In genomic region chr19:35392742-35393350, GRCh38 we compare ENCODE assay signal across 24 cellular contexts. TPM values are rescaled to one million over a fixed set of nuclear protein-coding genes. Genes with fewer than 3 reads are reported as not detected.
DNase-seq lines count a peak whose midpoint lies in the region; ATAC-seq, FAIRE-seq and TF ChIP-seq lines count a peak whose summit lies in the region.
"Had no signal": no experiment of that assay in that cellular context is flagged by ENCODE, and none has a peak within 500 bp of the region (broad histone marks: within the 10 kb centered on the region; RNA-seq: fewer than 3 reads in every experiment).

No MANE protein-coding gene starts in this region.

- peak; percentile 42 for FAIRE-seq in HepG2 (lab: Jason Lieb, UNC)
- peak; percentile 62 for FAIRE-seq in bronchial epithelial cell (lab: Jason Lieb, UNC)
- no peak for FAIRE-seq in small intestine (lab: Jason Lieb, UNC)

- no peaks in the 10 kb centered on the region for H3K27me3 ChIP-seq in HepG2 (ENCODE audit: control insufficient read depth in 1 of 2, insufficient read depth in 2 of 2, low read length in 2 of 2)
- no peaks in the 10 kb centered on the region for H3K27me3 ChIP-seq in right lobe of liver
- H3K27me3 ChIP-seq in bronchial epithelial cell (ENCODE audit: control insufficient read depth, insufficient read depth, low read length): no peaks in the 10 kb centered on the region
- H3K27me3 ChIP-seq in small intestine (ENCODE audit: control insufficient read depth in 2 of 2, insufficient read depth in 2 of 2, low read length in 2 of 2): no peaks in the 10 kb centered on the region
- H3K27me3 ChIP-seq: BE2C, Peyer's patch had no signal

- no peak for TF ChIP-seq EP300 in HepG2 (IDR thresholded peaks at IDR 0.05; ENCODE audit: low read depth in 2 of 2, low read length in 2 of 2)
- no peak for TF ChIP-seq EP300 in HepG2 (CRISPR knock-in tag; IDR thresholded peaks at IDR 0.05; ENCODE audit: borderline replicate concordance)

- no peak for TF ChIP-seq RAD21 in HepG2 (CRISPR knock-in tag; IDR thresholded peaks at IDR 0.05)

- no peak overlapping the region for H3K4me3 Mint-ChIP-seq in osteocyte (ENCODE audit: unreplicated experiment)
- H3K4me3 Mint-ChIP-seq: CD4-positive, CD25-positive, alpha-beta regulatory T cell had no signal

- H3K27me3 Mint-ChIP-seq in osteocyte (ENCODE audit: unreplicated experiment): no peaks in the 10 kb centered on the region

- POLR2A ChIA-PET in HepG2 (lab: Yijun Ruan, JAX) (no interaction called here), OCI-LY7 (lab: Charles Lee) (no interaction called here)

- H3K9me2 ChIP-seq in OCI-LY7 (ENCODE audit: insufficient read depth, low read length): no peaks in the 10 kb centered on the region

- no peak for DNase-seq in HepG2 (ENCODE audit: low spot score)
- DNase-seq in right lobe of liver: no peak
- no peak for DNase-seq in bronchial epithelial cell (ENCODE audit: low read depth)
- DNase-seq in osteocyte (ENCODE audit: extremely low spot score, unreplicated experiment): peak; percentile 17
- no peak for DNase-seq in NCI-H69 (lab: John Stamatoyannopoulos, UW)
- DNase-seq in OCI-LY7 (ENCODE audit: low spot score): no peak
- no peak for DNase-seq in small intestine
- no peak for DNase-seq in NCI-H748 (lab: John Stamatoyannopoulos, UW; ENCODE audit: unreplicated experiment)
- DNase-seq: ACHN; BE2C; CD4-positive, CD25-positive, alpha-beta regulatory T cell; DMS153; DND-41; KG1; MM.1S; NCI-H2029; NCI-H446; NCI-H524 treated with DMSO at 0.1 percent for 48 hours; Peyer's patch; SHP77 treated with DMSO at 0.1 percent for 48 hours had no signal

- no peak overlapping the region for H3K27ac ChIP-seq in HepG2 (ENCODE audit: extremely low read length, insufficient read depth, low read length)
- no peak overlapping the region for H3K27ac ChIP-seq in right lobe of liver
- no peak overlapping the region for H3K27ac ChIP-seq in OCI-LY7 (ENCODE audit: low read depth, low read length, poor library complexity, severe bottlenecking)
- no peak overlapping the region for H3K27ac ChIP-seq in small intestine (ENCODE audit: low read depth in 1 of 2, low read length in 1 of 2)
- H3K27ac ChIP-seq: 22Rv1, Peyer's patch had no signal

- 100% methylated on average over 2 of the region's 2 CpGs for WGBS in HepG2 (ENCODE audit: low lambda C conversion rate)
- 100% methylated on average over 1 of the region's 2 CpGs for WGBS in right lobe of liver (ENCODE audit: insufficient coverage, low coverage, low lambda C conversion rate, missing lambda C conversion rate)
- 92 to 95% (median 95%) methylated on average over 2 of the region's 2 CpGs for WGBS in small intestine, 3 donors

- H3K9me3 ChIP-seq in HepG2 (ENCODE audit: low read length): no peaks in the 10 kb centered on the region
- H3K9me3 ChIP-seq in right lobe of liver: no peaks in the 10 kb centered on the region
- no peaks in the 10 kb centered on the region for H3K9me3 ChIP-seq in OCI-LY7 (ENCODE audit: low read length)
- H3K9me3 ChIP-seq in small intestine (ENCODE audit: control insufficient read depth, low read depth): no peaks in the 10 kb centered on the region
- H3K9me3 ChIP-seq: BE2C, Peyer's patch had no signal

- no peaks in the 10 kb centered on the region for H3K36me3 ChIP-seq in HepG2 (replicated peaks in 1 of 2; ENCODE audit: control insufficient read depth in 1 of 2, insufficient read depth in 2 of 2, low read length in 2 of 2)
- no peaks in the 10 kb centered on the region for H3K36me3 ChIP-seq in right lobe of liver
- no peaks in the 10 kb centered on the region for H3K36me3 ChIP-seq in bronchial epithelial cell (ENCODE audit: control insufficient read depth, insufficient read depth, low read length)
- no peaks in the 10 kb centered on the region for H3K36me3 ChIP-seq in OCI-LY7 (ENCODE audit: insufficient read depth, low read length)
- no peaks in the 10 kb centered on the region for H3K36me3 ChIP-seq in small intestine (ENCODE audit: control insufficient read depth in 2 of 2, insufficient read depth in 2 of 2, low read length in 2 of 2)
- H3K36me3 ChIP-seq: BE2C, Peyer's patch had no signal

- H3K4me2 ChIP-seq in HepG2 (ENCODE audit: low read depth, low read length): no peak overlapping the region
- no peak overlapping the region for H3K4me2 ChIP-seq in OCI-LY7 (ENCODE audit: low read length)

- no peak overlapping the region for H3K27ac Mint-ChIP-seq in osteocyte (ENCODE audit: unreplicated experiment)
- H3K27ac Mint-ChIP-seq: CD4-positive, CD25-positive, alpha-beta regulatory T cell had no signal

- no peaks in the 10 kb centered on the region for H3K9me3 Mint-ChIP-seq in osteocyte (ENCODE audit: unreplicated experiment)

- intact Hi-C loops in HepG2 (cut with micrococcal nuclease; ENCODE audit: unreplicated experiment) (no loop called here), right lobe of liver (cut with DNase I) (no loop called here), OCI-LY7 (cut with micrococcal nuclease; ENCODE audit: unreplicated experiment) (no loop called here)

- TF ChIP-seq POLR2A in HepG2 (IDR thresholded peaks at IDR 0.05; ENCODE audit: insufficient read depth in 1 of 2, low read depth in 2 of 2, low read length in 2 of 2) (no peak), right lobe of liver (IDR thresholded peaks at IDR 0.05) (no peak)

- no peaks in the 10 kb centered on the region for H3K4me1 Mint-ChIP-seq in osteocyte (ENCODE audit: unreplicated experiment)
- H3K4me1 Mint-ChIP-seq: CD4-positive, CD25-positive, alpha-beta regulatory T cell had no signal

- H3K9ac ChIP-seq in HepG2 (ENCODE audit: insufficient read depth, low read depth, low read length): no peak overlapping the region

- no peak overlapping the region for H3K4me3 ChIP-seq in HepG2 (replicated peaks in 1 of 3; ENCODE audit: insufficient read depth in 1 of 3, low read depth in 2 of 3, low read length in 3 of 3)
- no peak overlapping the region for H3K4me3 ChIP-seq in right lobe of liver
- no peak overlapping the region for H3K4me3 ChIP-seq in bronchial epithelial cell (ENCODE audit: low read depth, low read length)
- H3K4me3 ChIP-seq in OCI-LY7 (ENCODE audit: low read depth, low read length, poor library complexity, severe bottlenecking): no peak overlapping the region
- no peak overlapping the region for H3K4me3 ChIP-seq in small intestine (ENCODE audit: low read depth in 1 of 2, low read length in 2 of 2)
- H3K4me3 ChIP-seq: Peyer's patch had no signal

- H2AFZ ChIP-seq in HepG2 (ENCODE audit: low read length) (no peak overlapping the region), OCI-LY7 (ENCODE audit: low read length) (no peak overlapping the region)

- H3K79me2 ChIP-seq in HepG2 (ENCODE audit: insufficient read depth, low read length): no peaks in the 10 kb centered on the region
- no peaks in the 10 kb centered on the region for H3K79me2 ChIP-seq in OCI-LY7 (ENCODE audit: insufficient read depth, low read depth, low read length)

- in situ Hi-C loops in HepG2 (cut with HindIII; ENCODE audit: extremely low pct_ligation_motif_present, low pct_unique_long_range_greater_than_20kb): no loop called here

- CTCF ChIA-PET in HepG2 (lab: Yijun Ruan, JAX; ENCODE audit: low intra/inter-chr PET ratio, low total read pairs) (no interaction called here), OCI-LY7 (lab: Charles Lee; ENCODE audit: unreplicated experiment) (no interaction called here)

- H4K20me1 ChIP-seq in HepG2 (ENCODE audit: insufficient read depth, low read length): no peaks in the 10 kb centered on the region
- H4K20me1 ChIP-seq in OCI-LY7 (ENCODE audit: insufficient read depth, low read length): no peaks in the 10 kb centered on the region

- TF ChIP-seq CTCF in HepG2 (CRISPR knock-in tag; IDR thresholded peaks at IDR 0.05) (no peak), right lobe of liver (IDR thresholded peaks at IDR 0.05) (no peak), bronchial epithelial cell (IDR thresholded peaks at IDR 0.05; ENCODE audit: insufficient read depth, low read length, severe bottlenecking) (no peak), osteocyte (IDR thresholded peaks at IDR 0.05) (no peak), OCI-LY7 (conservative IDR thresholded peaks at IDR 0.05; ENCODE audit: low read length) (no peak)

- H3K4me1 ChIP-seq in HepG2 (ENCODE audit: insufficient read depth, low read length) (peaks cover 77% of the 10 kb centered on the region), right lobe of liver (no peaks in the 10 kb centered on the region), OCI-LY7 (ENCODE audit: insufficient read depth, low read length, poor library complexity, severe bottlenecking) (no peaks in the 10 kb centered on the region), small intestine (ENCODE audit: control insufficient read depth in 2 of 2, insufficient read depth in 1 of 2, low read depth in 1 of 2, low read length in 1 of 2) (no peaks in the 10 kb centered on the region)

- H3K36me3 Mint-ChIP-seq in osteocyte (ENCODE audit: unreplicated experiment): no peaks in the 10 kb centered on the region
- H3K36me3 Mint-ChIP-seq: CD4-positive, CD25-positive, alpha-beta regulatory T cell had no signal

- ATAC-seq in HepG2 (no peak), right lobe of liver (no peak)
- ATAC-seq: HCT116 had no signal

- BruUV-seq in HepG2 (replicated peaks; lab: Mats Ljungman, UMichigan): no TSS peak
- no TSS peak for BruUV-seq in OCI-LY7 (replicated peaks; lab: Mats Ljungman, UMichigan)

RNA-seq across cellular contexts. Expression of gene GPR42, which starts 22.0 kb away (rescaled TPM):
- total RNA-seq in HepG2 (2016; rRNA removed; fragmentation: Illumina TruSeq; extraction: Trizol) (not detected in 2 replicates), right lobe of liver (not detected), bronchial epithelial cell (not detected in 2 replicates), osteocyte (not detected in 2 replicates), OCI-LY7 (2022) (not detected in 2 replicates)
- total RNA-seq in HepG2 (2016; cell fraction: cytosol; rRNA removed; fragmentation: Illumina TruSeq; extraction: Trizol; ENCODE audit: low read depth): not detected in 2 replicates
- total RNA-seq in HepG2 (2016; cell fraction: insoluble cytoplasmic fraction; rRNA removed; fragmentation: Illumina TruSeq; extraction: Trizol): not detected in 2 replicates
- total RNA-seq in HepG2 (2016; cell fraction: membrane; rRNA removed; fragmentation: Illumina TruSeq; extraction: Trizol): not detected in 2 replicates
- not detected in 2 replicates for total RNA-seq in HepG2 (2016; cell fraction: nucleus; rRNA removed; fragmentation: Illumina TruSeq; extraction: Trizol)
- polyA plus RNA-seq in HepG2 (2011; rRNA removed) (not detected in 2 replicates), small intestine (under 1 TPM in 1 of 3 donors, not detected in 2; 0.15 TPM)
- polyA plus RNA-seq in HepG2 (2011; cell fraction: cytosol; rRNA removed): not detected in 2 replicates
- not detected in 2 replicates for polyA plus RNA-seq in HepG2 (2011; cell fraction: nucleus; rRNA removed)
- polyA plus RNA-seq in HepG2 (2012): not detected in 2 replicates
- polyA plus RNA-seq in HepG2 (2016; cell fraction: cytosol; fragmentation: Illumina TruSeq; extraction: Trizol; ENCODE audit: low read depth): not detected in 2 replicates
- polyA plus RNA-seq in HepG2 (2016; cell fraction: insoluble cytoplasmic fraction; fragmentation: Illumina TruSeq; extraction: Trizol; ENCODE audit: low read depth): not detected in 2 replicates
- polyA plus RNA-seq in HepG2 (2016; cell fraction: membrane; fragmentation: Illumina TruSeq; extraction: Trizol; ENCODE audit: low read depth): not detected in 2 replicates
- not detected in 2 replicates for polyA plus RNA-seq in HepG2 (2016; cell fraction: nucleus; fragmentation: Illumina TruSeq; extraction: Trizol; ENCODE audit: insufficient read depth, low read depth)
- polyA minus RNA-seq in HepG2 (2011; rRNA and poly(A)+ RNA removed; ENCODE audit: low replicate concordance): not detected in 2 replicates
- not detected in 2 replicates for polyA minus RNA-seq in HepG2 (2011; cell fraction: cytosol; rRNA and poly(A)+ RNA removed)
- polyA minus RNA-seq in HepG2 (2011; cell fraction: nucleus; rRNA and poly(A)+ RNA removed): not detected in 2 replicates
- total RNA-seq in OCI-LY7 (2014; rRNA removed; shearing (Covaris generic)): 0.06 TPM in 1 of 2 replicates, not detected in the other
- total RNA-seq: CD4-positive, CD25-positive, alpha-beta regulatory T cell; HT-29 had no signal
- polyA plus RNA-seq: CD4-positive, CD25-positive, alpha-beta regulatory T cell had no signal

RNA-seq across cellular contexts. Expression of gene FFAR3, which starts 34.6 kb away (rescaled TPM):
- not detected in 2 replicates for total RNA-seq in HepG2 (2016; rRNA removed; fragmentation: Illumina TruSeq; extraction: Trizol)
- not detected in 2 replicates for total RNA-seq in HepG2 (2016; cell fraction: cytosol; rRNA removed; fragmentation: Illumina TruSeq; extraction: Trizol; ENCODE audit: low read depth)
- total RNA-seq in HepG2 (2016; cell fraction: insoluble cytoplasmic fraction; rRNA removed; fragmentation: Illumina TruSeq; extraction: Trizol): not detected in 2 replicates
- total RNA-seq in HepG2 (2016; cell fraction: membrane; rRNA removed; fragmentation: Illumina TruSeq; extraction: Trizol): not detected in 2 replicates
- total RNA-seq in HepG2 (2016; cell fraction: nucleus; rRNA removed; fragmentation: Illumina TruSeq; extraction: Trizol): not detected in 2 replicates
- not detected in 2 replicates for polyA plus RNA-seq in HepG2 (2011; rRNA removed)
- polyA plus RNA-seq in HepG2 (2011; cell fraction: cytosol; rRNA removed): not detected in 2 replicates
- not detected in 2 replicates for polyA plus RNA-seq in HepG2 (2011; cell fraction: nucleus; rRNA removed)
- not detected in 2 replicates for polyA plus RNA-seq in HepG2 (2012)
- not detected in 2 replicates for polyA plus RNA-seq in HepG2 (2016; cell fraction: cytosol; fragmentation: Illumina TruSeq; extraction: Trizol; ENCODE audit: low read depth)
- polyA plus RNA-seq in HepG2 (2016; cell fraction: insoluble cytoplasmic fraction; fragmentation: Illumina TruSeq; extraction: Trizol; ENCODE audit: low read depth): not detected in 2 replicates
- not detected in 2 replicates for polyA plus RNA-seq in HepG2 (2016; cell fraction: membrane; fragmentation: Illumina TruSeq; extraction: Trizol; ENCODE audit: low read depth)
- polyA plus RNA-seq in HepG2 (2016; cell fraction: nucleus; fragmentation: Illumina TruSeq; extraction: Trizol; ENCODE audit: insufficient read depth, low read depth): not detected in 2 replicates
- not detected in 2 replicates for polyA minus RNA-seq in HepG2 (2011; rRNA and poly(A)+ RNA removed; ENCODE audit: low replicate concordance)
- not detected in 2 replicates for polyA minus RNA-seq in HepG2 (2011; cell fraction: cytosol; rRNA and poly(A)+ RNA removed)
- polyA minus RNA-seq in HepG2 (2011; cell fraction: nucleus; rRNA and poly(A)+ RNA removed): not detected in 2 replicates
- total RNA-seq in right lobe of liver: under 1 TPM in 1 of 6 experiments, not detected in 5; 0.27 TPM
- total RNA-seq in bronchial epithelial cell: not detected in 2 replicates
- not detected in 2 replicates for total RNA-seq in osteocyte
- total RNA-seq in OCI-LY7 (2014; rRNA removed; shearing (Covaris generic)): 0.72 TPM in 1 of 2 replicates, not detected in the other
- 0.19 and 0.31 TPM in 2 replicates for total RNA-seq in OCI-LY7 (2022)
- 1 to 10 TPM in 1 of 3 donors, not detected in 2; 1.0 TPM for polyA plus RNA-seq in small intestine
- total RNA-seq: HT-29 had no signal

RNA-seq across cellular contexts. Expression of gene FFAR1, which starts 45.1 kb away (rescaled TPM):
- total RNA-seq in HepG2 (2016; rRNA removed; fragmentation: Illumina TruSeq; extraction: Trizol) (not detected in 2 replicates), right lobe of liver (not detected), bronchial epithelial cell (not detected in 2 replicates), osteocyte (not detected in 2 replicates), OCI-LY7 (2022) (9.8 and 11.6 TPM in 2 replicates)
- total RNA-seq in HepG2 (2016; cell fraction: cytosol; rRNA removed; fragmentation: Illumina TruSeq; extraction: Trizol; ENCODE audit: low read depth): 0.09 TPM in 1 of 2 replicates, not detected in the other
- not detected in 2 replicates for total RNA-seq in HepG2 (2016; cell fraction: insoluble cytoplasmic fraction; rRNA removed; fragmentation: Illumina TruSeq; extraction: Trizol)
- not detected in 2 replicates for total RNA-seq in HepG2 (2016; cell fraction: membrane; rRNA removed; fragmentation: Illumina TruSeq; extraction: Trizol)
- not detected in 2 replicates for total RNA-seq in HepG2 (2016; cell fraction: nucleus; rRNA removed; fragmentation: Illumina TruSeq; extraction: Trizol)
- polyA plus RNA-seq in HepG2 (2011; rRNA removed) (not detected in 2 replicates), small intestine (under 1 TPM in 1 of 3 donors, not detected in 2; 0.18 TPM)
- not detected in 2 replicates for polyA plus RNA-seq in HepG2 (2011; cell fraction: cytosol; rRNA removed)
- not detected in 2 replicates for polyA plus RNA-seq in HepG2 (2011; cell fraction: nucleus; rRNA removed)
- not detected in 2 replicates for polyA plus RNA-seq in HepG2 (2012)
- not detected in 2 replicates for polyA plus RNA-seq in HepG2 (2016; cell fraction: cytosol; fragmentation: Illumina TruSeq; extraction: Trizol; ENCODE audit: low read depth)
- polyA plus RNA-seq in HepG2 (2016; cell fraction: insoluble cytoplasmic fraction; fragmentation: Illumina TruSeq; extraction: Trizol; ENCODE audit: low read depth): not detected in 2 replicates
- polyA plus RNA-seq in HepG2 (2016; cell fraction: membrane; fragmentation: Illumina TruSeq; extraction: Trizol; ENCODE audit: low read depth): not detected in 2 replicates
- not detected in 2 replicates for polyA plus RNA-seq in HepG2 (2016; cell fraction: nucleus; fragmentation: Illumina TruSeq; extraction: Trizol; ENCODE audit: insufficient read depth, low read depth)
- not detected in 2 replicates for polyA minus RNA-seq in HepG2 (2011; rRNA and poly(A)+ RNA removed; ENCODE audit: low replicate concordance)
- not detected in 2 replicates for polyA minus RNA-seq in HepG2 (2011; cell fraction: cytosol; rRNA and poly(A)+ RNA removed)
- polyA minus RNA-seq in HepG2 (2011; cell fraction: nucleus; rRNA and poly(A)+ RNA removed): not detected in 2 replicates
- total RNA-seq in OCI-LY7 (2014; rRNA removed; shearing (Covaris generic)): 8.5 and 11.4 TPM in 2 replicates
- total RNA-seq: CD4-positive, CD25-positive, alpha-beta regulatory T cell; H4; HT-29 had no signal
- polyA plus RNA-seq: CD4-positive, CD25-positive, alpha-beta regulatory T cell had no signal

RNA-seq across cellular contexts. Expression of gene FFAR2, which starts 55.2 kb away (rescaled TPM):
- not detected in 2 replicates for total RNA-seq in HepG2 (2016; rRNA removed; fragmentation: Illumina TruSeq; extraction: Trizol)
- total RNA-seq in HepG2 (2016; cell fraction: cytosol; rRNA removed; fragmentation: Illumina TruSeq; extraction: Trizol; ENCODE audit: low read depth): not detected in 2 replicates
- total RNA-seq in HepG2 (2016; cell fraction: insoluble cytoplasmic fraction; rRNA removed; fragmentation: Illumina TruSeq; extraction: Trizol): not detected in 2 replicates
- total RNA-seq in HepG2 (2016; cell fraction: membrane; rRNA removed; fragmentation: Illumina TruSeq; extraction: Trizol): not detected in 2 replicates
- total RNA-seq in HepG2 (2016; cell fraction: nucleus; rRNA removed; fragmentation: Illumina TruSeq; extraction: Trizol): not detected in 2 replicates
- polyA plus RNA-seq in HepG2 (2011; rRNA removed): 0.12 and 0.30 TPM in 2 replicates
- 0.03 and 0.14 TPM in 2 replicates for polyA plus RNA-seq in HepG2 (2011; cell fraction: cytosol; rRNA removed)
- 0.12 TPM in 1 of 2 replicates, not detected in the other for polyA plus RNA-seq in HepG2 (2011; cell fraction: nucleus; rRNA removed)
- 0.31 and 1.2 TPM in 2 replicates for polyA plus RNA-seq in HepG2 (2012)
- not detected in 2 replicates for polyA plus RNA-seq in HepG2 (2016; cell fraction: cytosol; fragmentation: Illumina TruSeq; extraction: Trizol; ENCODE audit: low read depth)
- polyA plus RNA-seq in HepG2 (2016; cell fraction: insoluble cytoplasmic fraction; fragmentation: Illumina TruSeq; extraction: Trizol; ENCODE audit: low read depth): not detected in 2 replicates
- not detected in 2 replicates for polyA plus RNA-seq in HepG2 (2016; cell fraction: membrane; fragmentation: Illumina TruSeq; extraction: Trizol; ENCODE audit: low read depth)
- not detected in 2 replicates for polyA plus RNA-seq in HepG2 (2016; cell fraction: nucleus; fragmentation: Illumina TruSeq; extraction: Trizol; ENCODE audit: insufficient read depth, low read depth)
- polyA minus RNA-seq in HepG2 (2011; rRNA and poly(A)+ RNA removed; ENCODE audit: low replicate concordance): not detected in 2 replicates
- polyA minus RNA-seq in HepG2 (2011; cell fraction: cytosol; rRNA and poly(A)+ RNA removed): not detected in 2 replicates
- polyA minus RNA-seq in HepG2 (2011; cell fraction: nucleus; rRNA and poly(A)+ RNA removed): not detected in 2 replicates
- under 1 TPM in 3 of 6 experiments, not detected in 3; 0.30 to 0.64 (median 0.35) TPM for total RNA-seq in right lobe of liver
- total RNA-seq in bronchial epithelial cell: not detected in 2 replicates
- total RNA-seq in osteocyte: not detected in 2 replicates
- not detected in 2 replicates for total RNA-seq in OCI-LY7 (2014; rRNA removed; shearing (Covaris generic))
- not detected in 2 replicates for total RNA-seq in OCI-LY7 (2022)
- under 1 TPM; 0.54 to 0.95 (median 0.67) TPM for polyA plus RNA-seq in small intestine
- total RNA-seq: CD4-positive, CD25-positive, alpha-beta regulatory T cell; H4 had no signal
- polyA plus RNA-seq: CD4-positive, CD25-positive, alpha-beta regulatory T cell had no signal
